Comparison of ENCODE assay signal across 11 cellular contexts in genomic region chr21:33760641-33761103, GRCh38.
A peak's percentile ranks its signal among the peaks of the same experiment; 100 is the strongest.
DNase-seq lines count a peak whose midpoint lies in the region; ATAC-seq, FAIRE-seq and TF ChIP-seq lines count a peak whose summit lies in the region.
"Had no signal": no experiment of that assay in that cellular context is flagged by ENCODE, and none has a peak within 500 bp of the region (broad histone marks: within the 10 kb centered on the region; RNA-seq: fewer than 3 reads in every experiment).

No MANE protein-coding gene starts in this region.

- TF ChIP-seq EP300 in transverse colon (IDR thresholded peaks at IDR 0.05; ENCODE audit: low read depth) = no peak

- ATAC-seq in lower lobe of right lung = peak in 1 of 2 donors; percentile 25

- H3K36me3 ChIP-seq in brain microvascular endothelial cell (replicated peaks) (peaks cover 2% of the 10 kb centered on the region), lower lobe of right lung (no peaks in the 10 kb centered on the region), transverse colon (no peaks in the 10 kb centered on the region)

- in situ Hi-C loops in brain microvascular endothelial cell (cut with HindIII; ENCODE audit: low pct_ligation_motif_present, low sequenced_read_pairs) (no loop called here), transverse colon (cut with MboI; ENCODE audit: low pct_ligation_motif_present in 1 of 4, low pct_unique_long_range_greater_than_20kb in 1 of 4, low sequenced_read_pairs in 3 of 4) (no loop called here)

- 63 to 69% methylated on average over 3 of the region's 3 CpGs for WGBS in transverse colon (ENCODE audit: low coverage in 1 of 2), 2 donors

- TF ChIP-seq POLR2A in transverse colon (IDR thresholded peaks at IDR 0.05) (no peak), GM12892 (IDR thresholded peaks at IDR 0.05; ENCODE audit: low read depth, low read length) (no peak)

- no peak for FAIRE-seq in GM12892 (lab: Jason Lieb, UNC)

- TF ChIP-seq CTCF in brain microvascular endothelial cell (IDR thresholded peaks at IDR 0.05; ENCODE audit: low read depth, low read length, missing control alignments) (no peak), lower lobe of right lung (IDR thresholded peaks at IDR 0.05) (no peak), transverse colon (IDR thresholded peaks at IDR 0.05) (no peak)

- intact Hi-C loops in lower lobe of right lung (cut with DNase I) (no loop called here), transverse colon (cut with DNase I; ENCODE audit: low total_unique reads) (no loop called here)

- H3K4me3 ChIP-seq in brain microvascular endothelial cell (ENCODE audit: low read depth, low read length) (no peak overlapping the region), lower lobe of right lung (no peak overlapping the region), transverse colon (no peak overlapping the region)

- H3K9me3 ChIP-seq in lower lobe of right lung (no peaks in the 10 kb centered on the region), transverse colon (no peaks in the 10 kb centered on the region)

- H3K27me3 ChIP-seq in brain microvascular endothelial cell (replicated peaks) = no peaks in the 10 kb centered on the region
- H3K27me3 ChIP-seq in lower lobe of right lung (ENCODE audit: low read depth) = no peaks in the 10 kb centered on the region
- H3K27me3 ChIP-seq in transverse colon = no peaks in the 10 kb centered on the region
- H3K27me3 ChIP-seq: foreskin keratinocyte had no signal

- peak overlapping the region; percentile 95 for H3K27ac ChIP-seq in brain microvascular endothelial cell
- H3K27ac ChIP-seq in lower lobe of right lung = peak overlapping the region; percentile 63
- H3K27ac ChIP-seq in transverse colon = peak overlapping the region; percentile 46 to 64 (median 56)
- H3K27ac ChIP-seq: 22Rv1 had no signal

- peaks cover 14% of the 10 kb centered on the region for H3K4me1 ChIP-seq in lower lobe of right lung
- H3K4me1 ChIP-seq in transverse colon = peaks cover 0 to 10% (median 6%) of the 10 kb centered on the region in 4 donors

- DNase-seq in DMS 273 (lab: John Stamatoyannopoulos, UW; ENCODE audit: unreplicated experiment) (peak; percentile 10), DMS 273 treated with DMSO at 0.1 percent for 48 hours (lab: John Stamatoyannopoulos, UW) (no peak), brain microvascular endothelial cell (peak; percentile 66), lower lobe of right lung (no peak), transverse colon (no peak), GM12892 (ENCODE audit: insufficient read length) (no peak), ureter (ENCODE audit: low spot score) (no peak), DMS153 treated with DMSO at 0.1 percent for 48 hours (lab: John Stamatoyannopoulos, UW; ENCODE audit: unreplicated experiment) (no peak)
- DNase-seq: foreskin keratinocyte, naive B cell had no signal

Comparison
In these comparisons a context has a peak if more than half of its experiments do, and no peak if none do; other contexts are left out.
1. DNase-seq: peak in DMS 273 (single experiment) and brain microvascular endothelial cell (single experiment); none in DMS 273 treated with DMSO at 0.1 percent for 48 hours (single experiment), lower lobe of right lung (single experiment), transverse colon (single experiment), GM12892 (single experiment), ureter (single experiment) and DMS153 treated with DMSO at 0.1 percent for 48 hours (single experiment).
2. Peak in every context shown above with its lines, with median percentiles within 50 percentile points of each other: H3K27ac ChIP-seq.